1 cellular context compared by ENCODE assay signal in the genomic region with DNA sequence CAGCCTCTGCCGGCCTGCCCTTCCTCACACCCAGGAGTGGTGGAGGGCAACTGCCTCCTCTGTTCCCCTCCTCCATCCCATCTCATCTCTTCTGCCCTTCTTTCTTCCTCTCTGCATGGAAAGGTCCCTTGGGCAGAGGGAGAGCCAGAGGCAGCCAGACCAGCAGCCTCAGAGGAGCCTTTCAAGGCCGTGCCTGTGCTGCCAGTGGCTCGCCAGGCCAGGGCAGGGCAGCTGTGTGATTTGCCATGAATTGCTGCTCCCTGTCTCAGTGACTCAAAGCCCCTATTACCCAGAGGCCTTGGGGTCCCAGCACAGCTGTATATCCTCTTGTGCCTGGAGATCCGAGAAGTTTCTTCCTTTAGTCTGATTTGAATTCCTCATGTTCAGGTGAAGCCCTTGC.
TF ChIP-seq lines count a peak whose summit lies in the region.

No MANE protein-coding gene starts in this region.

TF ChIP-seq in HEK293, 187 proteins besides CTCF, POLR2A, EP300 and RAD21 (continued from another document):
- TF ChIP-seq, protein P1, sequence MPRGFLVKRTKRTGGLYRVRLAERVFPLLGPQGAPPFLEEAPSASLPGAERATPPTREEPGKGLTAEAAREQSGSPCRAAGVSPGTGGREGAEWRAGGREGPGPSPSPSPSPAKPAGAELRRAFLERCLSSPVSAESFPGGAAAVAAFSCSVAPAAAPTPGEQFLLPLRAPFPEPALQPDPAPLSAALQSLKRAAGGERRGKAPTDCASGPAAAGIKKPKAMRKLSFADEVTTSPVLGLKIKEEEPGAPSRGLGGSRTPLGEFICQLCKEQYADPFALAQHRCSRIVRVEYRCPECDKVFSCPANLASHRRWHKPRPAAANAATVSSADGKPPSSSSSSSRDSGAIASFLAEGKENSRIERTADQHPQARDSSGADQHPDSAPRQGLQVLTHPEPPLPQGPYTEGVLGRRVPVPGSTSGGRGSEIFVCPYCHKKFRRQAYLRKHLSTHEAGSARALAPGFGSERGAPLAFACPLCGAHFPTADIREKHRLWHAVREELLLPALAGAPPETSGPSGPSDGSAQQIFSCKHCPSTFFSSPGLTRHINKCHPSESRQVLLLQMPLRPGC (tag by site-specific recombination; IDR thresholded peaks at IDR 0.05) = no peak
- TF ChIP-seq, protein P2, sequence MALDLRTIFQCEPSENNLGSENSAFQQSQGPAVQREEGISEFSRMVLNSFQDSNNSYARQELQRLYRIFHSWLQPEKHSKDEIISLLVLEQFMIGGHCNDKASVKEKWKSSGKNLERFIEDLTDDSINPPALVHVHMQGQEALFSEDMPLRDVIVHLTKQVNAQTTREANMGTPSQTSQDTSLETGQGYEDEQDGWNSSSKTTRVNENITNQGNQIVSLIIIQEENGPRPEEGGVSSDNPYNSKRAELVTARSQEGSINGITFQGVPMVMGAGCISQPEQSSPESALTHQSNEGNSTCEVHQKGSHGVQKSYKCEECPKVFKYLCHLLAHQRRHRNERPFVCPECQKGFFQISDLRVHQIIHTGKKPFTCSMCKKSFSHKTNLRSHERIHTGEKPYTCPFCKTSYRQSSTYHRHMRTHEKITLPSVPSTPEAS (tag by site-specific recombination; IDR thresholded peaks at IDR 0.05) = no peak
- TF ChIP-seq KLF16 (tag by site-specific recombination; IDR thresholded peaks at IDR 0.05) (no peak), ZNF423 (tag by site-specific recombination; IDR thresholded peaks at IDR 0.05) (0 out of 2 replicates have a peak, but pooled peaks have one; percentile 11)
- TF ChIP-seq, protein P3, sequence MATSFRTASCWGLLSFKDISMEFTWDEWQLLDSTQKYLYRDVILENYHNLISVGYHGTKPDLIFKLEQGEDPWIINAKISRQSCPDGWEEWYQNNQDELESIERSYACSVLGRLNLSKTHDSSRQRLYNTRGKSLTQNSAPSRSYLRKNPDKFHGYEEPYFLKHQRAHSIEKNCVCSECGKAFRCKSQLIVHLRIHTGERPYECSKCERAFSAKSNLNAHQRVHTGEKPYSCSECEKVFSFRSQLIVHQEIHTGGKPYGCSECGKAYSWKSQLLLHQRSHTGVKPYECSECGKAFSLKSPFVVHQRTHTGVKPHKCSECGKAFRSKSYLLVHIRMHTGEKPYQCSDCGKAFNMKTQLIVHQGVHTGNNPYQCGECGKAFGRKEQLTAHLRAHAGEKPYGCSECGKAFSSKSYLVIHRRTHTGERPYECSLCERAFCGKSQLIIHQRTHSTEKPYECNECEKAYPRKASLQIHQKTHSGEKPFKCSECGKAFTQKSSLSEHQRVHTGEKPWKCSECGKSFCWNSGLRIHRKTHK (tag by site-specific recombination; IDR thresholded peaks at IDR 0.05) = no peak
